Comparison of ENCODE assay signal across 8 cellular contexts in genomic region chr6:107460074-107460631, GRCh38. TPM values are rescaled to one million over a fixed set of nuclear protein-coding genes. Genes with fewer than 3 reads are reported as not detected.
DNase-seq lines count a peak whose midpoint lies in the region; ATAC-seq and TF ChIP-seq lines count a peak whose summit lies in the region.

No MANE protein-coding gene starts in this region.

- H3K9me3 Mint-ChIP-seq in endothelial cell (ENCODE audit: unreplicated experiment) (no peaks in the 10 kb centered on the region), neural progenitor cell (no peaks in the 10 kb centered on the region)

- no peak for TF ChIP-seq POLR2A in HCT116 (IDR thresholded peaks at IDR 0.05; ENCODE audit: borderline replicate concordance, extremely low read depth, insufficient read depth, insufficient read length)

- peak overlapping the region; percentile 75 for H3K9ac ChIP-seq in HCT116 (ENCODE audit: low read length)
- no peak overlapping the region for H3K9ac ChIP-seq in neural progenitor cell

- H2AFZ ChIP-seq in HCT116 (ENCODE audit: low read depth, low read length, poor library complexity, severe bottlenecking) (peak overlapping the region; percentile 68), neural progenitor cell (replicated peaks) (peak overlapping the region; percentile 95)

- intact Hi-C loops in HCT116 (cut with micrococcal nuclease): no loop called here

- H3K4me1 Mint-ChIP-seq in endothelial cell (ENCODE audit: unreplicated experiment): peaks cover 8% of the 10 kb centered on the region
- peaks cover 10% of the 10 kb centered on the region for H3K4me1 Mint-ChIP-seq in neural progenitor cell

- TF ChIP-seq CTCF in HCT116 (IDR thresholded peaks at IDR 0.05 in 2 of 3, conservative IDR thresholded peaks at IDR 0.05 in 1 of 3; ENCODE audit: borderline replicate concordance in 1 of 3, insufficient read depth in 1 of 3, low read depth in 2 of 3, low read length in 2 of 3) (no peak), RWPE1 (conservative IDR thresholded peaks at IDR 0.05; ENCODE audit: low read depth) (no peak), endothelial cell (IDR thresholded peaks at IDR 0.05; ENCODE audit: unreplicated experiment) (no peak), neural progenitor cell (IDR thresholded peaks at IDR 0.05) (no peak), omental fat pad (IDR thresholded peaks at IDR 0.05) (no peak)

- peaks cover 12% of the 10 kb centered on the region for H3F3A ChIP-seq in neural progenitor cell (ENCODE audit: low read depth)

- peaks cover 13% of the 10 kb centered on the region for H3K79me2 ChIP-seq in HCT116 (ENCODE audit: insufficient read depth, low read length)
- H3K79me2 ChIP-seq in neural progenitor cell (ENCODE audit: low read depth): peaks cover 13% of the 10 kb centered on the region

- peak overlapping the region; percentile 81 for H3K27ac ChIP-seq in HCT116 (ENCODE audit: low read depth, low read length)
- peak overlapping the region; percentile 80 for H3K27ac ChIP-seq in RWPE1
- H3K27ac ChIP-seq in neural progenitor cell: no peak overlapping the region

- H4K20me1 ChIP-seq in HCT116 (ENCODE audit: insufficient read depth) (no peaks in the 10 kb centered on the region), neural progenitor cell (ENCODE audit: low read depth) (no peaks in the 10 kb centered on the region)

- no peaks in the 10 kb centered on the region for H3K27me3 ChIP-seq in HCT116 (ENCODE audit: insufficient read depth, low read length)
- H3K27me3 ChIP-seq in neural progenitor cell: peaks cover 14% of the 10 kb centered on the region

- peaks cover 3% of the 10 kb centered on the region for H3K36me3 Mint-ChIP-seq in endothelial cell (ENCODE audit: low read depth, unreplicated experiment)
- H3K36me3 Mint-ChIP-seq in neural progenitor cell: peaks cover 2% of the 10 kb centered on the region

- no peak overlapping the region for H3K27ac Mint-ChIP-seq in endothelial cell (ENCODE audit: unreplicated experiment)
- H3K27ac Mint-ChIP-seq in neural progenitor cell: no peak overlapping the region

- H3K4me1 ChIP-seq in HCT116 (ENCODE audit: control insufficient read depth in 1 of 2, insufficient read depth in 2 of 2, low read length in 2 of 2): peaks cover 4 to 10% of the 10 kb centered on the region in 2 experiments; a peak in 3 of 4 replicates
- H3K4me1 ChIP-seq in neural progenitor cell: no peaks in the 10 kb centered on the region

- H3K4me2 ChIP-seq in HCT116 (ENCODE audit: low read length) (peak overlapping the region; percentile 95), neural progenitor cell (peak overlapping the region; percentile 91)

- H3K4me3 ChIP-seq in HCT116 (replicated peaks in 1 of 2; ENCODE audit: low read depth in 1 of 2, low read length in 2 of 2) (peak overlapping the region; percentile 84 to 93), neural progenitor cell (peak overlapping the region; percentile 91)

- H3K27me3 Mint-ChIP-seq in endothelial cell (ENCODE audit: unreplicated experiment): peaks cover 2% of the 10 kb centered on the region
- no peaks in the 10 kb centered on the region for H3K27me3 Mint-ChIP-seq in neural progenitor cell (ENCODE audit: insufficient read depth, low read depth)

- no peaks in the 10 kb centered on the region for H3K9me2 ChIP-seq in HCT116 (ENCODE audit: insufficient read depth)

- CTCF ChIA-PET in HCT116 (lab: Charles Lee): interaction anchor here (1.1 to 2.6 kb wide), 3 partner anchors 12 to 142 kb away, joined by 3 to 9 read pairs (median 4); no protein-coding TSS in a partner anchor
- CTCF ChIA-PET in RWPE1 (lab: Yijun Ruan, JAX): interaction anchor here (0.6 to 1.9 kb wide), 4 partner anchors 142 to 272 kb away, joined by 3 to 7 read pairs (median 4); no protein-coding TSS in a partner anchor

- POLR2A ChIA-PET in HCT116 (lab: Charles Lee): interaction anchor here (1.0 kb wide), 1 partner anchor 135 kb away, joined by 3 read pairs; no protein-coding TSS in a partner anchor
- POLR2A ChIA-PET in RWPE1 (lab: Yijun Ruan, JAX; ENCODE audit: low non-redundant PET): interaction anchor here (0.9 to 1.1 kb wide), 2 partner anchors 29 to 329 kb away, joined by 3 read pairs; no protein-coding TSS in a partner anchor

- TSS peak; percentile 88 for BruUV-seq in HCT116 (replicated peaks; lab: Mats Ljungman, UMichigan)

- H3K9me3 ChIP-seq in HCT116 (ENCODE audit: control insufficient read depth in 1 of 2, insufficient read depth in 1 of 2, low read depth in 1 of 2, low read length in 2 of 2): no peaks in the 10 kb centered on the region
- H3K9me3 ChIP-seq in neural progenitor cell (ENCODE audit: low read depth): no peaks in the 10 kb centered on the region

- DNase-seq in HCT116 (ENCODE audit: low read depth, low spot score): no peak
- peak; percentile 6 for DNase-seq in RWPE1 (ENCODE audit: low spot score)
- no peak for DNase-seq in endothelial cell (ENCODE audit: low spot score)
- DNase-seq in neural progenitor cell (ENCODE audit: low spot score): no peak
- no peak for DNase-seq in activated gamma-delta T cell (lab: John Stamatoyannopoulos, UW)
- no peak for DNase-seq in foreskin melanocyte
- DNase-seq in NCI-H1417 (lab: John Stamatoyannopoulos, UW): no peak
- DNase-seq in omental fat pad (ENCODE audit: low spot score): no peak

- ATAC-seq in HCT116 (no peak), omental fat pad (ENCODE audit: low FRiP score) (no peak)

- RAD21 ChIA-PET in HCT116 (lab: Charles Lee; ENCODE audit: low non-redundant PET in 1 of 2, low total read pairs in 2 of 2, uncharacterized antibody in 2 of 2, unreplicated experiment in 2 of 2): no interaction called here

- no peaks in the 10 kb centered on the region for H3K36me3 ChIP-seq in HCT116 (ENCODE audit: control insufficient read depth in 1 of 2, insufficient read depth in 2 of 2, low read length in 2 of 2)
- no peaks in the 10 kb centered on the region for H3K36me3 ChIP-seq in neural progenitor cell

- peak overlapping the region; percentile 97 for H3K4me3 Mint-ChIP-seq in endothelial cell (ENCODE audit: unreplicated experiment)
- peak overlapping the region; percentile 92 for H3K4me3 Mint-ChIP-seq in neural progenitor cell

- TF ChIP-seq RAD21 in HCT116 (IDR thresholded peaks at IDR 0.05; ENCODE audit: low read depth): no peak

TF ChIP-seq in HCT116, 20 proteins besides CTCF, POLR2A, EP300 and RAD21:
- no peak for TF ChIP-seq CEBPB (IDR thresholded peaks at IDR 0.05; ENCODE audit: low read depth)
- 0 out of 2 replicates have a peak, but pooled peaks have one; percentile 1 for TF ChIP-seq ZFX (IDR thresholded peaks at IDR 0.05)

RNA-seq across cellular contexts. Expression of gene PDSS2, which starts 0.8 kb away (rescaled TPM):
- total RNA-seq in HCT116 (2021; ENCODE audit: unreplicated experiment) (12.2 TPM), endothelial cell (ENCODE audit: unreplicated experiment) (7.9 TPM), neural progenitor cell (ENCODE audit: low replicate concordance) (11.6 and 14.9 TPM in 2 replicates), omental fat pad (1 to 10 TPM; 6.5 to 9.6 (median 8.8) TPM)
- 6.2 and 7.7 TPM in 2 replicates for polyA plus RNA-seq in HCT116 (2012)

RNA-seq across cellular contexts. Expression of gene SOBP, which starts 29.8 kb away (rescaled TPM):
- total RNA-seq in HCT116 (2021; ENCODE audit: unreplicated experiment) (2.6 TPM), endothelial cell (ENCODE audit: unreplicated experiment) (1.5 TPM), neural progenitor cell (ENCODE audit: low replicate concordance) (11.0 and 12.6 TPM in 2 replicates), omental fat pad (1 to 10 TPM; 1.9 to 9.6 (median 4.0) TPM)
- 0.45 and 0.91 TPM in 2 replicates for polyA plus RNA-seq in HCT116 (2012)
